In genomic region chr7:27162548-27162848, GRCh38 we compare ENCODE assay signal across 21 cellular contexts. TPM values are rescaled to one million over a fixed set of nuclear protein-coding genes. Genes with fewer than 3 reads are reported as not detected.
DNase-seq lines count a peak whose midpoint lies in the region; ATAC-seq and TF ChIP-seq lines count a peak whose summit lies in the region.
"Had no signal": no experiment of that assay in that cellular context is flagged by ENCODE, and none has a peak within 500 bp of the region (broad histone marks: within the 10 kb centered on the region; RNA-seq: fewer than 3 reads in every experiment).

No MANE protein-coding gene starts in this region.

- peaks cover 3 to 43% of the 10 kb centered on the region in 2 donors for H3K27me3 ChIP-seq in breast epithelium
- H3K27me3 ChIP-seq in mucosa of rectum (ENCODE audit: control insufficient read depth in 2 of 2, insufficient read depth in 2 of 2, low read length in 2 of 2) = peaks cover 0 to 3% of the 10 kb centered on the region in 2 donors
- H3K27me3 ChIP-seq in uterus = no peaks in the 10 kb centered on the region
- H3K27me3 ChIP-seq: SJCRH30 had no signal

- no peaks in the 10 kb centered on the region for H3K4me1 ChIP-seq in breast epithelium
- H3K4me1 ChIP-seq in mucosa of rectum (ENCODE audit: control insufficient read depth in 2 of 2, insufficient read depth in 2 of 2, low read length in 2 of 2) = peaks cover 23 to 33% of the 10 kb centered on the region in 2 donors
- H3K4me1 ChIP-seq in uterus = no peaks in the 10 kb centered on the region
- H3K4me1 ChIP-seq in mucosa of descending colon (ENCODE audit: low read depth) = peaks cover 10% of the 10 kb centered on the region
- H3K4me1 ChIP-seq: SJCRH30 had no signal

- H3K4me3 ChIP-seq in breast epithelium (peak overlapping the region in 2 of 3 donors; percentile 65 to 80), mucosa of rectum (ENCODE audit: low read length in 2 of 2) (peak overlapping the region; percentile 67 to 84), uterus (peak overlapping the region in 1 of 2 donors; percentile 66), mucosa of descending colon (no peak overlapping the region)
- H3K4me3 ChIP-seq: SJCRH30 had no signal

- peak overlapping the region in 1 of 2 donors; percentile 96 for H3K9ac ChIP-seq in mucosa of rectum (ENCODE audit: low read depth in 1 of 2, low read length in 2 of 2)

- no peak for ATAC-seq in mucosa of descending colon
- ATAC-seq: activated CD4-positive, CD25-positive, alpha-beta regulatory T cell treated with anti-CD3 and anti-CD28 coated beads, Interleukin-2, amount 50 U/mL, for 24 hours; activated CD8-positive, alpha-beta memory T cell treated with anti-CD3 and anti-CD28 coated beads, Interleukin-2, amount 10 ng/mL, durations not matched to agents 7 days and 5 days; stimulated activated naive B cell treated with anti-CD40 and anti-IgM and Interleukin-4, amounts not matched to agents 10 μg/mL and 1 μg/mL and 100 μg/mL, for 72 hours had no signal

- no peaks in the 10 kb centered on the region for H3K36me3 ChIP-seq in breast epithelium
- no peaks in the 10 kb centered on the region for H3K36me3 ChIP-seq in mucosa of rectum (ENCODE audit: control insufficient read depth in 2 of 2, insufficient read depth in 2 of 2, low read length in 2 of 2)
- no peaks in the 10 kb centered on the region for H3K36me3 ChIP-seq in uterus
- H3K36me3 ChIP-seq in mucosa of descending colon (ENCODE audit: low read depth) = no peaks in the 10 kb centered on the region
- H3K36me3 ChIP-seq: SJCRH30 had no signal

- H3K27ac ChIP-seq in breast epithelium (peak overlapping the region in 1 of 2 donors; percentile 96), mucosa of rectum (ENCODE audit: low read depth in 2 of 2, low read length in 2 of 2) (peak overlapping the region in 1 of 2 donors; percentile 99), uterus (peak overlapping the region; percentile 94 to 96)
- H3K27ac ChIP-seq: SJCRH30 had no signal

- DNase-seq in NCI-H510A treated with DMSO at 0.1 percent for 48 hours (lab: John Stamatoyannopoulos, UW) (peak; percentile 59), NCI-H510A (lab: John Stamatoyannopoulos, UW) (no peak), breast epithelium (ENCODE audit: low spot score in 2 of 2) (no peak), uterus (no peak), SIG-M5 (lab: John Stamatoyannopoulos, UW) (no peak), UCSD-AML1 (lab: John Stamatoyannopoulos, UW; ENCODE audit: unreplicated experiment) (no peak), mucosa of descending colon (no peak)
- DNase-seq: 8988T; activated CD8-positive, alpha-beta memory T cell treated with anti-CD3 and anti-CD28 coated beads, Interleukin-2, amount 10 ng/mL, durations not matched to agents 7 days and 5 days; CD4-positive, alpha-beta memory T cell; cortex of kidney; erythroblast; NCI-H1694; NCI-H345; occipital lobe; SJCRH30; stimulated activated CD4-positive, alpha-beta T cell treated with anti-CD3 and anti-CD28 coated beads, Interleukin-12 subunit alpha, Interleukin-12 subunit beta, amount 100 ng/mL, for 4 hours; stimulated activated naive B cell treated with anti-CD40 and anti-IgM and Interleukin-4, amounts not matched to agents 10 μg/mL and 1 μg/mL and 100 μg/mL, for 72 hours had no signal

- TF ChIP-seq CTCF in breast epithelium (IDR thresholded peaks at IDR 0.05) (no peak), uterus (IDR thresholded peaks at IDR 0.05) (no peak), mucosa of descending colon (IDR thresholded peaks at IDR 0.05) (no peak)

- TF ChIP-seq POLR2A in breast epithelium (IDR thresholded peaks at IDR 0.05) (no peak), uterus (IDR thresholded peaks at IDR 0.05) (no peak)

- H3K9me3 ChIP-seq in breast epithelium = no peaks in the 10 kb centered on the region
- no peaks in the 10 kb centered on the region for H3K9me3 ChIP-seq in mucosa of rectum (ENCODE audit: control insufficient read depth in 2 of 2, low read length in 2 of 2)
- no peaks in the 10 kb centered on the region for H3K9me3 ChIP-seq in uterus
- no peaks in the 10 kb centered on the region for H3K9me3 ChIP-seq in mucosa of descending colon
- H3K9me3 ChIP-seq: SJCRH30 had no signal

- intact Hi-C loops in breast epithelium (cut with DNase I; ENCODE audit: low total_unique reads) (loop anchor here (5.0 kb wide), 1 partner anchor 795 kb away; no protein-coding TSS in a partner anchor), uterus (cut with DNase I; ENCODE audit: low total_unique reads) (loop anchor here (5.0 kb wide), 1 partner anchor 305 kb away; no protein-coding TSS in a partner anchor), mucosa of descending colon (cut with DNase I, micrococcal nuclease) (loop anchor here (5.0 to 10.0 kb wide), 2 partner anchors 795 to 1298 kb away; no protein-coding TSS in a partner anchor)

RNA-seq across cellular contexts. Expression of gene HOXA9, which starts 2.8 kb away (rescaled TPM):
- total RNA-seq in breast epithelium = 10 to 100 TPM in 1 of 3 donors, 1 to 10 TPM in 2; 7.5 to 18.4 (median 9.0) TPM
- total RNA-seq in uterus = 10 to 100 TPM in 3 of 4 donors, 1 to 10 TPM in 1; 2.3 to 26.4 (median 22.4) TPM
- total RNA-seq in mucosa of descending colon = 10 to 100 TPM; 22.0 to 27.9 (median 25.0) TPM
- total RNA-seq: activated CD8-positive, alpha-beta memory T cell treated with anti-CD3 and anti-CD28 coated beads, Interleukin-2, amount 10 ng/mL, durations not matched to agents 7 days and 5 days; CD4-positive, alpha-beta memory T cell; occipital lobe; T-helper 2 cell treated with Interferon-gamma antibody and Interleukin-4, amounts not matched to agents 100 ng/mL and 5 ng/mL, for 36 hours had no signal

RNA-seq across cellular contexts. Expression of gene HOXA7, which starts 6.0 kb away (rescaled TPM):
- total RNA-seq in breast epithelium (1 to 10 TPM; 4.6 to 8.8 (median 6.2) TPM), uterus (1 to 10 TPM in 3 of 4 donors, under 1 TPM in 1; 0.26 to 9.1 (median 5.2) TPM), mucosa of descending colon (10 to 100 TPM; 17.1 to 29.8 (median 27.9) TPM)
- total RNA-seq: activated CD8-positive, alpha-beta memory T cell treated with anti-CD3 and anti-CD28 coated beads, Interleukin-2, amount 10 ng/mL, durations not matched to agents 7 days and 5 days; CD4-positive, alpha-beta memory T cell; occipital lobe; T-helper 2 cell treated with Interferon-gamma antibody and Interleukin-4, amounts not matched to agents 100 ng/mL and 5 ng/mL, for 36 hours had no signal

RNA-seq across cellular contexts. Expression of gene HOXA3, which starts 10.1 kb away (rescaled TPM):
- total RNA-seq in breast epithelium = 1 to 10 TPM; 4.5 to 6.4 (median 4.6) TPM
- 10 to 100 TPM in 2 of 4 donors, 1 to 10 TPM in 2; 1.0 to 34.5 (median 19.0) TPM for total RNA-seq in uterus
- total RNA-seq in mucosa of descending colon = 10 to 100 TPM; 19.9 to 38.1 (median 20.5) TPM
- total RNA-seq: activated CD8-positive, alpha-beta memory T cell treated with anti-CD3 and anti-CD28 coated beads, Interleukin-2, amount 10 ng/mL, durations not matched to agents 7 days and 5 days; CD4-positive, alpha-beta memory T cell; occipital lobe; T-helper 2 cell treated with Interferon-gamma antibody and Interleukin-4, amounts not matched to agents 100 ng/mL and 5 ng/mL, for 36 hours had no signal

RNA-seq across cellular contexts. Expression of gene HOXA10, which starts 11.6 kb away (rescaled TPM):
- total RNA-seq in breast epithelium (10 to 100 TPM in 1 of 3 donors, 1 to 10 TPM in 2; 2.3 to 21.1 (median 5.2) TPM), uterus (100 to 1,000 TPM in 1 of 4 donors, 10 to 100 TPM in 3; 50.0 to 114 (median 69.0) TPM), mucosa of descending colon (10 to 100 TPM; 25.0 to 56.9 (median 25.8) TPM)
- total RNA-seq: activated CD8-positive, alpha-beta memory T cell treated with anti-CD3 and anti-CD28 coated beads, Interleukin-2, amount 10 ng/mL, durations not matched to agents 7 days and 5 days; CD4-positive, alpha-beta memory T cell; occipital lobe; T-helper 2 cell treated with Interferon-gamma antibody and Interleukin-4, amounts not matched to agents 100 ng/mL and 5 ng/mL, for 36 hours had no signal

RNA-seq across cellular contexts. Expression of gene HOXA6, which starts 14.9 kb away (rescaled TPM):
- total RNA-seq in breast epithelium (10 to 100 TPM in 1 of 3 donors, 1 to 10 TPM in 2; 7.9 to 16.0 (median 9.0) TPM), uterus (10 to 100 TPM in 3 of 4 donors, 1 to 10 TPM in 1; 1.8 to 19.1 (median 15.4) TPM), mucosa of descending colon (10 to 100 TPM; 20.2 to 39.5 (median 20.5) TPM)
- total RNA-seq: activated CD8-positive, alpha-beta memory T cell treated with anti-CD3 and anti-CD28 coated beads, Interleukin-2, amount 10 ng/mL, durations not matched to agents 7 days and 5 days; CD4-positive, alpha-beta memory T cell; occipital lobe; T-helper 2 cell treated with Interferon-gamma antibody and Interleukin-4, amounts not matched to agents 100 ng/mL and 5 ng/mL, for 36 hours had no signal
